In genomic region chr16:1782408-1783247, GRCh38 we compare ENCODE assay signal across 8 cellular contexts. TPM values are rescaled to one million over a fixed set of nuclear protein-coding genes. Genes with fewer than 3 reads are reported as not detected.
DNase-seq lines count a peak whose midpoint lies in the region; ATAC-seq, FAIRE-seq and TF ChIP-seq lines count a peak whose summit lies in the region.

TSS of gene NUBP2 (plus strand) at chr16:1782960. CDS start at chr16:1783021, 61 bp downstream.
TSS of gene SPSB3 (minus strand) at chr16:1782571. CDS start at chr16:1781483, 1,088 bp downstream.

- TF ChIP-seq RAD21 in IMR-90 (IDR thresholded peaks at IDR 0.05; ENCODE audit: low read length), result no peak

- WGBS in IMR-90 (ENCODE audit: extremely low coverage in 2 of 2, insufficient read length in 1 of 2), 2 experiments, result 1% methylated on average over 68 of the region's 100 CpGs; no CpG with 5 or more reads in 1 of the 2 experiments

- H2BK15ac ChIP-seq in IMR-90 (ENCODE audit: low read depth, low read length), result no peak within 1 kb of the TSS

- no TSS peak for BruUV-seq in IMR-90 (replicated peaks; lab: Mats Ljungman, UMichigan)
- no TSS peak for BruUV-seq in endothelial cell of umbilical vein (replicated peaks; lab: Mats Ljungman, UMichigan)

- H4K8ac ChIP-seq in IMR-90 (ENCODE audit: low read depth in 2 of 2, low read length in 2 of 2), result peak within 1 kb of the TSS in 1 of 2 experiments; percentile 70; a peak in 1 of 4 replicates

- H3K9ac ChIP-seq in IMR-90 (ENCODE audit: low read depth, low read length), result peak within 1 kb of the TSS; percentile 92
- peak within 1 kb of the TSS; percentile 89 for H3K9ac ChIP-seq in endothelial cell of umbilical vein (replicated peaks; ENCODE audit: extremely low read depth, insufficient read depth, low read length)

- H3K27me3 ChIP-seq in IMR-90 (ENCODE audit: control insufficient read depth, insufficient read depth, low read length) (no peaks in the 10 kb centered on the region), endothelial cell of umbilical vein (ENCODE audit: control insufficient read depth in 2 of 2, insufficient read depth in 2 of 2, low read length in 2 of 2) (no peaks in the 10 kb centered on the region)

- H2AFZ ChIP-seq in IMR-90 (replicated peaks; ENCODE audit: low read length, poor library complexity) (peak within 1 kb of the TSS; percentile 88), endothelial cell of umbilical vein (ENCODE audit: low read depth, low read length) (peak within 1 kb of the TSS; percentile 71)

- H3K27ac ChIP-seq in IMR-90 (ENCODE audit: insufficient read depth, low read length), result peak within 1 kb of the TSS; percentile 27; the same call in 1 of the 2 replicates
- peak within 1 kb of the TSS; percentile 53 for H3K27ac ChIP-seq in endothelial cell of umbilical vein (ENCODE audit: insufficient read depth, low read depth, low read length)

- H2BK5ac ChIP-seq in IMR-90 (ENCODE audit: low read depth, low read length, poor library complexity, severe bottlenecking), result no peak within 1 kb of the TSS

- H3K9me3 ChIP-seq in IMR-90 (ENCODE audit: control insufficient read depth, insufficient read depth, low read length) (no peaks in the 10 kb centered on the region), endothelial cell of umbilical vein (replicated peaks; ENCODE audit: control insufficient read depth, insufficient read depth, low read length) (no peaks in the 10 kb centered on the region)

- H3K79me1 ChIP-seq in IMR-90 (ENCODE audit: low read depth in 1 of 2, low read length in 2 of 2), result peaks cover 17 to 69% of the 10 kb centered on the region in 2 experiments

- FAIRE-seq in endothelial cell of umbilical vein (lab: Jason Lieb, UNC), result peak; percentile 100

- H2BK20ac ChIP-seq in IMR-90 (ENCODE audit: low read depth, low read length), result no peak within 1 kb of the TSS

- H3K4me1 ChIP-seq in IMR-90 (ENCODE audit: control insufficient read depth, insufficient read depth, low read length) (peaks cover 3% of the 10 kb centered on the region; the same call in 1 of the 2 replicates), endothelial cell of umbilical vein (ENCODE audit: control insufficient read depth, extremely low read depth, insufficient read depth, low read length) (peaks cover 14% of the 10 kb centered on the region)

- peak within 1 kb of the TSS; percentile 88 for H2AK9ac ChIP-seq in IMR-90 (replicated peaks; ENCODE audit: low read depth, low read length, poor library complexity)

- H4K20me1 ChIP-seq in IMR-90 (ENCODE audit: insufficient read depth, low read length), result peaks cover 42% of the 10 kb centered on the region
- H4K20me1 ChIP-seq in endothelial cell of umbilical vein (replicated peaks; ENCODE audit: control insufficient read depth, extremely low read depth, insufficient read depth, low read length), result no peaks in the 10 kb centered on the region

- H3K56ac ChIP-seq in IMR-90 (ENCODE audit: extremely low read depth, insufficient read depth, low read length), result peak within 1 kb of the TSS; percentile 39; the same call in 1 of the 2 replicates

- H3K79me2 ChIP-seq in endothelial cell of umbilical vein (ENCODE audit: control insufficient read depth, insufficient read depth, low read length), result peaks cover 25% of the 10 kb centered on the region

- no peak within 1 kb of the TSS for H3K18ac ChIP-seq in IMR-90 (ENCODE audit: low read depth, low read length)

- H2AK5ac ChIP-seq in IMR-90 (ENCODE audit: low read depth, low read length), result peak within 1 kb of the TSS; percentile 24; the same call in 1 of the 2 replicates

- peak within 1 kb of the TSS; percentile 52 for H3K14ac ChIP-seq in IMR-90 (replicated peaks; ENCODE audit: low read depth, low read length)

- peaks cover 7% of the 10 kb centered on the region; the same call in 1 of the 2 replicates for H3K9me1 ChIP-seq in IMR-90 (ENCODE audit: insufficient read depth, low read length)
- no peaks in the 10 kb centered on the region for H3K9me1 ChIP-seq in endothelial cell of umbilical vein (replicated peaks; ENCODE audit: control insufficient read depth, extremely low read depth, insufficient read depth, low read length)

- TF ChIP-seq CTCF in IMR-90 (conservative IDR thresholded peaks at IDR 0.05; ENCODE audit: low read depth, low read length), result no peak
- TF ChIP-seq CTCF in endothelial cell of umbilical vein (IDR thresholded peaks at IDR 0.05; ENCODE audit: extremely low read depth in 1 of 2, insufficient read depth in 1 of 2, low read depth in 1 of 2, low read length in 2 of 2), result no peak

- POLR2A ChIA-PET in IMR-90 (lab: Charles Lee; ENCODE audit: unreplicated experiment), result no interaction called here
- POLR2A ChIA-PET in endothelial cell of umbilical vein (lab: Charles Lee), result interaction anchor here (0.6 to 1.2 kb wide), 7 partner anchors 8 to 362 kb away, joined by 3 to 6 read pairs (median 3); partner anchors contain the start of genes EME2, FAHD1, HAGH and JPT2

- dilution Hi-C loops in IMR-90 (cut with HindIII; ENCODE audit: low sequenced_read_pairs, unreplicated experiment) (no loop called here), endothelial cell of umbilical vein (cut with MboI; ENCODE audit: extremely low pct_ligation_motif_present, low sequenced_read_pairs) (no loop called here)

- H4K5ac ChIP-seq in IMR-90 (ENCODE audit: low read depth, low read length), result no peak within 1 kb of the TSS

- ATAC-seq in GM21528 (IDR thresholded peaks at IDR 0.05; ENCODE audit: low FRiP score, unreplicated experiment) (peak; percentile 82), IMR-90 (ENCODE audit: low read depth) (peak; percentile 91)

- TF ChIP-seq POLR2A in IMR-90 (IDR thresholded peaks at IDR 0.05; ENCODE audit: low read depth, low read length) (no peak), endothelial cell of umbilical vein (IDR thresholded peaks at IDR 0.05; ENCODE audit: low read depth, low read length) (peak; percentile 33)

- CTCF ChIA-PET in IMR-90 (lab: Yijun Ruan, JAX) (interaction anchor here (0.5 to 1.2 kb wide), 4 partner anchors 10 to 140 kb away, joined by 3 to 4 read pairs (median 3); partner anchors contain the start of genes EME2 and MRPS34), endothelial cell of umbilical vein (lab: Charles Lee) (interaction anchor here (0.6 to 1.7 kb wide), 9 partner anchors 9 to 488 kb away, joined by 3 to 16 read pairs (median 3); partner anchors contain the start of genes EME2, FAHD1, HAGH and MAPK8IP3)

- H3K23ac ChIP-seq in IMR-90 (ENCODE audit: low read depth, low read length), result peak within 1 kb of the TSS; percentile 82

- in situ Hi-C loops in IMR-90 (cut with MboI; ENCODE audit: low sequenced_read_pairs), result no loop called here

- peaks cover 29% of the 10 kb centered on the region for H3K36me3 ChIP-seq in IMR-90 (ENCODE audit: control insufficient read depth, insufficient read depth, low read length)
- H3K36me3 ChIP-seq in endothelial cell of umbilical vein (ENCODE audit: control insufficient read depth in 2 of 2, extremely low read depth in 1 of 2, insufficient read depth in 2 of 2, low read length in 2 of 2), result peaks cover 0 to 32% of the 10 kb centered on the region in 2 experiments

- H3K4me2 ChIP-seq in IMR-90 (ENCODE audit: low read depth, low read length), result peak within 1 kb of the TSS; percentile 92
- peak within 1 kb of the TSS; percentile 85 for H3K4me2 ChIP-seq in endothelial cell of umbilical vein (ENCODE audit: insufficient read depth, low read length)

- peak within 1 kb of the TSS; percentile 79 for H3K4me3 ChIP-seq in IMR-90 (ENCODE audit: insufficient read depth, low read depth, low read length)
- H3K4me3 ChIP-seq in endothelial cell of umbilical vein (replicated peaks in 1 of 3; ENCODE audit: insufficient read depth in 1 of 3, low read depth in 1 of 3, low read length in 3 of 3), result peak within 1 kb of the TSS; percentile 70 to 97 (median 90)

- no peak within 1 kb of the TSS for H4K91ac ChIP-seq in IMR-90 (ENCODE audit: insufficient read depth, low read depth, low read length)

- peak; percentile 100 for DNase-seq in DMS 273 (lab: John Stamatoyannopoulos, UW; ENCODE audit: unreplicated experiment)
- peak; percentile 100 for DNase-seq in IMR-90
- DNase-seq in OCI-M1 (lab: John Stamatoyannopoulos, UW), result peak; percentile 100
- DNase-seq in activated T-cell treated with anti-CD3 and anti-CD28 coated beads for 24 hours (ENCODE audit: low read depth), result peak; percentile 98
- DNase-seq in endothelial cell of umbilical vein (ENCODE audit: low read depth, low spot score), result peak; percentile 100
- peak; percentile 100 for DNase-seq in midbrain (lab: John Stamatoyannopoulos, UW)
- peak; percentile 95 for DNase-seq in stimulated activated CD8-positive, alpha-beta memory T cell treated with anti-CD3 and anti-CD28 coated beads, Interleukin-2, amount 100 ng/mL, for 1 hour (ENCODE audit: low read depth in 2 of 2)

- H3K4ac ChIP-seq in IMR-90 (ENCODE audit: low read depth, low read length), result peak within 1 kb of the TSS; percentile 7; the same call in 1 of the 2 replicates

- no peak within 1 kb of the TSS for H2BK120ac ChIP-seq in IMR-90 (ENCODE audit: low read depth, low read length)

- intact Hi-C loops in IMR-90 (cut with micrococcal nuclease), result loop anchor here (5.0 kb wide), 1 partner anchor 45 kb away; the partner anchor contains the start of genes FAHD1 and HAGH
- intact Hi-C loops in endothelial cell of umbilical vein (cut with micrococcal nuclease), result loop anchor here (1.0 to 10.0 kb wide), 4 partner anchors 9 to 478 kb away; partner anchors contain the start of genes FAHD1, HAGH, MRPS34 and UBE2I

RNA-seq across cellular contexts. Expression of gene NUBP2, which starts in this region (rescaled TPM):
- total RNA-seq in IMR-90 (2012; rRNA removed), result 51.1 and 131 TPM in 2 replicates
- 62.6 and 75.9 TPM in 2 replicates for polyA plus RNA-seq in IMR-90 (2012; rRNA removed)
- polyA plus RNA-seq in IMR-90 (2012; cell fraction: cytosol; rRNA removed), result 64.6 and 131 TPM in 2 replicates
- 50.7 and 143 TPM in 2 replicates for polyA plus RNA-seq in IMR-90 (2012; cell fraction: nucleus; rRNA removed; ENCODE audit: low replicate concordance)
- 55.0 and 58.2 TPM in 2 replicates for total RNA-seq in endothelial cell of umbilical vein
- 69.6 and 85.4 TPM in 2 replicates for polyA plus RNA-seq in endothelial cell of umbilical vein
- 38.7 and 64.8 TPM in 2 replicates for polyA plus RNA-seq in endothelial cell of umbilical vein (2011; cell fraction: cytosol; rRNA removed)
- 47.3 and 53.2 TPM in 2 replicates for polyA plus RNA-seq in endothelial cell of umbilical vein (2011; cell fraction: nucleus; rRNA removed)
- 37.5 and 46.5 TPM in 2 replicates for polyA plus RNA-seq in endothelial cell of umbilical vein (2012)
- 12.2 and 15.6 TPM in 2 replicates for polyA minus RNA-seq in endothelial cell of umbilical vein
- polyA minus RNA-seq in endothelial cell of umbilical vein (2011; cell fraction: cytosol; rRNA and poly(A)+ RNA removed), result 48.7 TPM
- polyA minus RNA-seq in endothelial cell of umbilical vein (2011; cell fraction: nucleus; rRNA and poly(A)+ RNA removed), result 12.0 and 20.8 TPM in 2 replicates

RNA-seq across cellular contexts. Expression of gene SPSB3, which starts in this region (rescaled TPM):
- total RNA-seq in IMR-90 (2012; rRNA removed) (9.1 and 10.6 TPM in 2 replicates), endothelial cell of umbilical vein (39.0 and 40.5 TPM in 2 replicates)
- polyA plus RNA-seq in IMR-90 (2012; rRNA removed) (30.8 and 34.0 TPM in 2 replicates), endothelial cell of umbilical vein (86.2 and 107 TPM in 2 replicates)
- polyA plus RNA-seq in IMR-90 (2012; cell fraction: cytosol; rRNA removed), result 24.8 and 37.1 TPM in 2 replicates
- polyA plus RNA-seq in IMR-90 (2012; cell fraction: nucleus; rRNA removed; ENCODE audit: low replicate concordance), result 165 and 400 TPM in 2 replicates
- polyA plus RNA-seq in endothelial cell of umbilical vein (2011; cell fraction: cytosol; rRNA removed), result 25.4 and 47.1 TPM in 2 replicates
- polyA plus RNA-seq in endothelial cell of umbilical vein (2011; cell fraction: nucleus; rRNA removed), result 170 and 171 TPM in 2 replicates
- polyA plus RNA-seq in endothelial cell of umbilical vein (2012), result 24.9 and 40.0 TPM in 2 replicates
- polyA minus RNA-seq in endothelial cell of umbilical vein, result 19.1 and 25.7 TPM in 2 replicates
- 15.1 TPM for polyA minus RNA-seq in endothelial cell of umbilical vein (2011; cell fraction: cytosol; rRNA and poly(A)+ RNA removed)
- polyA minus RNA-seq in endothelial cell of umbilical vein (2011; cell fraction: nucleus; rRNA and poly(A)+ RNA removed), result 18.6 and 32.4 TPM in 2 replicates

Comparison
In these comparisons a context has a peak if more than half of its experiments do, and no peak if none do; other contexts are left out.
1. Peak in every context shown above with its lines: DNase-seq, ATAC-seq, H3K4me3 ChIP-seq and H3K27ac ChIP-seq.